ENCODE assay signal across 11 cellular contexts in genomic region chr10:86461963-86462804, GRCh38.
"Had no signal": no experiment of that assay in that cellular context is flagged by ENCODE, and none has a peak within 500 bp of the region (broad histone marks: within the 10 kb centered on the region; RNA-seq: fewer than 3 reads in every experiment).

No MANE protein-coding gene starts in this region.

- H3K4me3 ChIP-seq: ovary had no signal

- H3K9me3 ChIP-seq: ovary had no signal

- H3K27me3 ChIP-seq: ovary had no signal

- H3K27ac ChIP-seq: ovary, VCaP had no signal

- DNase-seq: activated CD4-positive, alpha-beta T cell treated with anti-CD3 and anti-CD28 coated beads for 36 hours; activated CD8-positive, alpha-beta memory T cell treated with anti-CD3 and anti-CD28 coated beads for 24 hours; cerebellar nuclear complex; left ventricle myocardium superior; mesenchymal stem cell; ovary; retina; stimulated activated CD4-positive, alpha-beta T cell treated with anti-CD3 and anti-CD28 coated beads, Interleukin-4, amount 100 ng/mL, for 4 hours; stimulated activated naive CD8-positive, alpha-beta T cell treated with anti-CD3 and anti-CD28 coated beads, Interleukin-15, amount 100 ng/mL, for 72 hours; T1000 had no signal

- H3K36me3 ChIP-seq: ovary had no signal
